In genomic region chr7:75916685-75917634, GRCh38 we compare ENCODE assay signal across 12 cellular contexts. TPM values are rescaled to one million over a fixed set of nuclear protein-coding genes. Genes with fewer than 3 reads are reported as not detected.
A peak's percentile ranks its signal among the peaks of the same experiment; 100 is the strongest.
DNase-seq lines count a peak whose midpoint lies in the region; ATAC-seq and TF ChIP-seq lines count a peak whose summit lies in the region.
"Had no signal": no experiment of that assay in that cellular context is flagged by ENCODE, and none has a peak within 500 bp of the region (broad histone marks: within the 10 kb centered on the region; RNA-seq: fewer than 3 reads in every experiment).

No MANE protein-coding gene starts in this region.

- peak overlapping the region; percentile 82 to 98 (median 87) for H3K4me3 ChIP-seq in subcutaneous abdominal adipose tissue (ENCODE audit: low read depth in 1 of 5, low read length in 5 of 5)

- TF ChIP-seq CTCF in VCaP (conservative IDR thresholded peaks at IDR 0.05): no peak

- no peak overlapping the region for H3K27ac Mint-ChIP-seq in T-helper 2 cell treated with Interferon-gamma antibody and Interleukin-4, amounts not matched to agents 5 μg/mL and 100 μg/mL, for 36 hours
- H3K27ac Mint-ChIP-seq: activated CD4-positive, alpha-beta T cell treated with anti-CD3 and anti-CD28 coated beads, Interleukin-2, amount 10 ng/mL, durations not matched to agents 7 days and 5 days had no signal

- DNase-seq in T-helper 2 cell treated with Interferon-gamma antibody and Interleukin-4, amounts not matched to agents 5 μg/mL and 100 μg/mL, for 36 hours (ENCODE audit: low spot score): no peak
- DNase-seq in T-helper 2 cell (no peak), left lobe of liver (ENCODE audit: low spot score) (no peak), DMS153 (lab: John Stamatoyannopoulos, UW) (no peak), NCI-H524 (lab: John Stamatoyannopoulos, UW) (no peak), 8988T (no peak)
- DNase-seq: activated CD4-positive, alpha-beta T cell treated with anti-CD3 and anti-CD28 coated beads, Interleukin-2, amount 10 ng/mL, durations not matched to agents 7 days and 5 days; effector memory CD8-positive, alpha-beta T cell; stimulated activated CD4-positive, alpha-beta T cell treated with anti-CD3 and anti-CD28 coated beads, Interleukin-12 subunit alpha, Interleukin-12 subunit beta, amount 100 ng/mL, for 4 hours; stimulated activated CD8-positive, alpha-beta memory T cell treated with anti-CD3 and anti-CD28 coated beads, Interleukin-4, amount 100 ng/mL, for 48 hours had no signal

- ATAC-seq in left lobe of liver: peak; percentile 31
- ATAC-seq: effector memory CD8-positive, alpha-beta T cell had no signal

- H3K4me3 Mint-ChIP-seq in T-helper 2 cell treated with Interferon-gamma antibody and Interleukin-4, amounts not matched to agents 5 μg/mL and 100 μg/mL, for 36 hours: peak overlapping the region; percentile 89

- H3K36me3 ChIP-seq in subcutaneous abdominal adipose tissue (ENCODE audit: control insufficient read depth in 5 of 5, insufficient read depth in 5 of 5, low read length in 5 of 5): peaks cover 0 to 4% (median 0%) of the 10 kb centered on the region in 5 donors

- H3K9me3 ChIP-seq in subcutaneous abdominal adipose tissue (ENCODE audit: control insufficient read depth in 5 of 5, low read length in 5 of 5): no peaks in the 10 kb centered on the region

- H3K9me3 Mint-ChIP-seq in T-helper 2 cell treated with Interferon-gamma antibody and Interleukin-4, amounts not matched to agents 5 μg/mL and 100 μg/mL, for 36 hours: no peaks in the 10 kb centered on the region
- H3K9me3 Mint-ChIP-seq: activated CD4-positive, alpha-beta T cell treated with anti-CD3 and anti-CD28 coated beads, Interleukin-2, amount 10 ng/mL, durations not matched to agents 7 days and 5 days; effector memory CD8-positive, alpha-beta T cell had no signal

- H3K27ac ChIP-seq in VCaP: peak overlapping the region; percentile 90; the same call in 1 of the 2 replicates
- H3K27ac ChIP-seq in subcutaneous abdominal adipose tissue (ENCODE audit: low read depth, low read length): peak overlapping the region; percentile 89

- peak overlapping the region in 3 of 5 donors; percentile 89 to 98 (median 97) for H3K9ac ChIP-seq in subcutaneous abdominal adipose tissue (ENCODE audit: low read length in 5 of 5)

- H3K27me3 ChIP-seq in subcutaneous abdominal adipose tissue (ENCODE audit: control insufficient read depth in 5 of 5, insufficient read depth in 4 of 5, low read length in 5 of 5): no peaks in the 10 kb centered on the region

- no peaks in the 10 kb centered on the region for H3K27me3 Mint-ChIP-seq in T-helper 2 cell treated with Interferon-gamma antibody and Interleukin-4, amounts not matched to agents 5 μg/mL and 100 μg/mL, for 36 hours (ENCODE audit: low read depth)
- H3K27me3 Mint-ChIP-seq: activated CD4-positive, alpha-beta T cell treated with anti-CD3 and anti-CD28 coated beads, Interleukin-2, amount 10 ng/mL, durations not matched to agents 7 days and 5 days; effector memory CD8-positive, alpha-beta T cell had no signal

- H3K4me1 Mint-ChIP-seq in T-helper 2 cell treated with Interferon-gamma antibody and Interleukin-4, amounts not matched to agents 5 μg/mL and 100 μg/mL, for 36 hours (ENCODE audit: low read depth): peaks cover 16% of the 10 kb centered on the region

- peaks cover 2% of the 10 kb centered on the region for H3K36me3 Mint-ChIP-seq in T-helper 2 cell treated with Interferon-gamma antibody and Interleukin-4, amounts not matched to agents 5 μg/mL and 100 μg/mL, for 36 hours (ENCODE audit: low read depth)

- peaks cover 6 to 74% (median 70%) of the 10 kb centered on the region in 5 donors for H3K4me1 ChIP-seq in subcutaneous abdominal adipose tissue (ENCODE audit: control insufficient read depth in 5 of 5, insufficient read depth in 5 of 5, low read length in 5 of 5)

RNA-seq across cellular contexts. Expression of gene POR, which starts 2.0 kb away (rescaled TPM):
- total RNA-seq in left lobe of liver: 741 TPM

RNA-seq across cellular contexts. Expression of gene RHBDD2, which starts 38.1 kb away (rescaled TPM):
- total RNA-seq in left lobe of liver: 32.9 TPM
